In the genomic region with DNA sequence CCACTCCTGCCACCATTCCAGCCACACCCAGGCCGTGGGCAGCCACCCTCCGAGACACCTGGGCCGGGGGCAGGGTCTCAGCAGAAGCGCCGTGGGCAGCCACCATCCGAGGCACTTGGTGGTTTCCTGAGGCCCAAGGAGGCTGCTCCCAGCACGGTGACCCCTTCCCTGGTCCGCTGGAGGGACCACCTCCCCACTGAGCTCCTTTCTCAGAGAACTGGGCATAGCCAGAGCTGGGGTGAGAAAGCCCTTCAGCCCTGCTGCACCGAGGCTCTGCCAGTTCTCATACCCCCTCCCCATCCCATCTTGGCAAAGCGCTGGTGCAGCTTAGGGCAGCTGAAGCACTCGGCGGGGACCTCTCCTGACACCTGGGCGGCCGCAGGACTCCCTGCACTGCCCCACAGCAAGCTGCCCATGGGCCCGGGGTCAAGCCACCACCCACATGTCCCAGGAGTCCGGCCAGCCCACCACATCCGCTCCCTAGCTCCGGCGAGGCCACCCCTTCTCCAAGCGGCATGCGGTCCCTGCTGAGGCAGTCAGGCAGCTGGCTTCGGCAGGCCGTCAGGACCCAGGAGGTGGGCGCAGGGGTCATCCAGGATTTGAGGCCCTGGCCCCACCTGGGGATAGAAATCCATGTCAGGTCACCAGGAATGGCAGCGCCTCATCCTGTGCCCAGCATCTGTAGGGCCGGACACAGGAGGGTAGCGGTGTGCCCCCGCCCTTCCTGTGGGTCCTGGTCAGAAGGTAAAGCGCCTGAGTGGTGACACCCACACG, we compare ENCODE assay signal across 1 cellular context.
TF ChIP-seq lines count a peak whose summit lies in the region.

No MANE protein-coding gene starts in this region.

TF ChIP-seq in SK-N-SH treated with all-trans-retinoic acid at 6 μM for 48 hours, 23 proteins besides CTCF, POLR2A, EP300 and RAD21 (continued from another document):
- TF ChIP-seq PATZ1 (CRISPR knock-in tag; IDR thresholded peaks at IDR 0.05; ENCODE audit: borderline replicate concordance): no peak
- no peak for TF ChIP-seq ZNF70 (CRISPR knock-in tag; IDR thresholded peaks at IDR 0.05)
- TF ChIP-seq GLIS3 (CRISPR knock-in tag; IDR thresholded peaks at IDR 0.05): no peak
- TF ChIP-seq ARNTL (CRISPR knock-in tag; IDR thresholded peaks at IDR 0.05; ENCODE audit: borderline replicate concordance, low read depth): no peak
- TF ChIP-seq, protein P1, sequence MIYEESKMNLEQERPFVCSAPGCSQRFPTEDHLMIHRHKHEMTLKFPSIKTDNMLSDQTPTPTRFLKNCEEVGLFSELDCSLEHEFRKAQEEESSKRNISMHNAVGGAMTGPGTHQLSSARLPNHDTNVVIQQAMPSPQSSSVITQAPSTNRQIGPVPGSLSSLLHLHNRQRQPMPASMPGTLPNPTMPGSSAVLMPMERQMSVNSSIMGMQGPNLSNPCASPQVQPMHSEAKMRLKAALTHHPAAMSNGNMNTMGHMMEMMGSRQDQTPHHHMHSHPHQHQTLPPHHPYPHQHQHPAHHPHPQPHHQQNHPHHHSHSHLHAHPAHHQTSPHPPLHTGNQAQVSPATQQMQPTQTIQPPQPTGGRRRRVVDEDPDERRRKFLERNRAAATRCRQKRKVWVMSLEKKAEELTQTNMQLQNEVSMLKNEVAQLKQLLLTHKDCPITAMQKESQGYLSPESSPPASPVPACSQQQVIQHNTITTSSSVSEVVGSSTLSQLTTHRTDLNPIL (CRISPR knock-in tag; IDR thresholded peaks at IDR 0.05; ENCODE audit: low read depth): no peak
- no peak for TF ChIP-seq ESRRG (CRISPR knock-in tag; IDR thresholded peaks at IDR 0.05)
- no peak for TF ChIP-seq ZNF565 (CRISPR knock-in tag; conservative IDR thresholded peaks at IDR 0.05; ENCODE audit: low read depth)
- TF ChIP-seq CSDC2 (CRISPR knock-in tag; IDR thresholded peaks at IDR 0.05): no peak
- TF ChIP-seq SNAI2 (CRISPR knock-in tag; IDR thresholded peaks at IDR 0.05): no peak
- no peak for TF ChIP-seq ZFP3 (CRISPR knock-in tag; IDR thresholded peaks at IDR 0.05)
- no peak for TF ChIP-seq RARB (CRISPR knock-in tag; IDR thresholded peaks at IDR 0.05)
- no peak for TF ChIP-seq TCF4 (CRISPR knock-in tag; IDR thresholded peaks at IDR 0.05; ENCODE audit: borderline replicate concordance)
